Comparison of ENCODE assay signal across 11 cellular contexts in the genomic region with DNA sequence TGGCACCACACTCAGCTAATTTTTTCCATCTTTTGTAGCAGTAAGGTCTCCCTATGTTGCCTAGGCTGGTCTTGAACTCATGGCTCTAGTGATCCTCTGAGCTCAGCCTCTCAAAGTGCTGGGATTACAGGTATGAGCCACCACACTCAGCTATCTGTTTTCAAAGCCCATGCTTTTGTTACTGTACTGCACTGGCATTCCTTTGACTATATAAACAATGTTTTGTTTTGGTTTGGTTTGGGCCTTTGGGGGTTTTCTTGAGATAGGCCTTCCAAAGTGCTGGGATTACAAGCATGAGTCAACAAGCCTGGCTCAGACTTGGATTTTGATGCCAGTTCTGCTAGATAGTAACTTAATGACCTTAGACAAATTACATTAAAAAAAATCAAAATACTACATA.
DNase-seq lines count a peak whose midpoint lies in the region; ATAC-seq lines count a peak whose summit lies in the region.
"Had no signal": no experiment of that assay in that cellular context is flagged by ENCODE, and none has a peak within 500 bp of the region (broad histone marks: within the 10 kb centered on the region; RNA-seq: fewer than 3 reads in every experiment).

No MANE protein-coding gene starts in this region.

- peak; percentile 19 for DNase-seq in GM03348 (ENCODE audit: low spot score)
- peak; percentile 83 for DNase-seq in RPMI7951 (ENCODE audit: low read depth)
- peak; percentile 81 for DNase-seq in fibroblast of gingiva (ENCODE audit: low read depth)
- DNase-seq in smooth muscle cell of the brain vasculature (ENCODE audit: low read depth, low spot score) = peak; percentile 21
- DNase-seq in GOT3 (lab: John Stamatoyannopoulos, UW) = no peak
- DNase-seq in NCI-H524 treated with DMSO at 0.1 percent for 48 hours (lab: John Stamatoyannopoulos, UW) = no peak
- DNase-seq: activated T-cell treated with anti-CD3 and anti-CD28 coated beads, Interleukin-2, amount 50 U/mL, for 4 hours; amygdala; effector memory CD8-positive, alpha-beta T cell; small intestine had no signal

- no peak for ATAC-seq in GM19351 (IDR thresholded peaks at IDR 0.05; ENCODE audit: unreplicated experiment)
- ATAC-seq: activated T-cell treated with anti-CD3 and anti-CD28 coated beads, Interleukin-2, amount 50 U/mL, for 4 hours; effector memory CD8-positive, alpha-beta T cell had no signal

Comparison
In these comparisons a context has a peak if more than half of its experiments do, and no peak if none do; other contexts are left out.
1. DNase-seq: peak in GM03348 (single experiment), RPMI7951 (single experiment), fibroblast of gingiva (single experiment) and smooth muscle cell of the brain vasculature (single experiment); none in GOT3 (single experiment) and NCI-H524 treated with DMSO at 0.1 percent for 48 hours (single experiment).